12 cellular contexts compared by ENCODE assay signal in the genomic region with DNA sequence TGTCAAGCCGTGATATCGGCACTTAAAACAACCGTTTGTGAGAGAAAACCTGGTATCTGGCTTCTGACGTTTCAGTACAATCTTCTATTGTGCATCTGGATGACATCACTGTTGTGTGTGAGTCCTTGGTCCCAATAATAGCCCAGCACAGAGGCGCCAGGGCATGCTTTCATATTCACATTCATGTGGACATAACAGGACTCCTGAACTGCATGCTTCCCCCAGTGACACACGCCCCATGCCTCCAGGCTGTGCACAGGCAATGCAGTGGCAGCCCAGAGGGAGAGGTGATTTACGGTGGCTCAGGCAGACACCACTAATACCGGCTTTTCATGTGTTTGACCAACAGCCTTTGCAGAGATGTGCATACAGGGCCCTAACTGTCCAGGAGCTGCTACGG. TPM values are rescaled to one million over a fixed set of nuclear protein-coding genes. Genes with fewer than 3 reads are reported as not detected.
A peak's percentile ranks its signal among the peaks of the same experiment; 100 is the strongest.
DNase-seq lines count a peak whose midpoint lies in the region; ATAC-seq and TF ChIP-seq lines count a peak whose summit lies in the region.
"Had no signal": no experiment of that assay in that cellular context is flagged by ENCODE, and none has a peak within 500 bp of the region (broad histone marks: within the 10 kb centered on the region; RNA-seq: fewer than 3 reads in every experiment).

No MANE protein-coding gene starts in this region.

- H3K27me3 Mint-ChIP-seq in glutamatergic neuron (ENCODE audit: unreplicated experiment) = peaks cover 3% of the 10 kb centered on the region

- CTCF ChIA-PET in GM10248 (lab: Yijun Ruan, JAX) = no interaction called here

- no peaks in the 10 kb centered on the region for H3K36me3 Mint-ChIP-seq in glutamatergic neuron (ENCODE audit: unreplicated experiment)

- H3K27ac ChIP-seq in heart left ventricle (no peak overlapping the region), vagina (peak overlapping the region; percentile 73)
- H3K27ac ChIP-seq: left lung had no signal

- WGBS in heart left ventricle, 4 donors = 33 to 42% (median 38%) methylated on average over 8 to 9 of the region's 9 CpGs

- H3K4me3 Mint-ChIP-seq in glutamatergic neuron (ENCODE audit: unreplicated experiment) = no peak overlapping the region
- H3K4me3 Mint-ChIP-seq: B cell had no signal

- POLR2A ChIA-PET in GM10248 (lab: Yijun Ruan, JAX) = no interaction called here

- no peak overlapping the region for H3K27ac Mint-ChIP-seq in glutamatergic neuron (ENCODE audit: unreplicated experiment)
- H3K27ac Mint-ChIP-seq: B cell had no signal

- H3K27me3 ChIP-seq in heart left ventricle = no peaks in the 10 kb centered on the region
- H3K27me3 ChIP-seq in vagina = no peaks in the 10 kb centered on the region
- H3K27me3 ChIP-seq: left lung had no signal

- no peaks in the 10 kb centered on the region for H3K4me1 Mint-ChIP-seq in glutamatergic neuron (ENCODE audit: low read depth, unreplicated experiment)
- H3K4me1 Mint-ChIP-seq: B cell had no signal

- H3K4me1 ChIP-seq in heart left ventricle (peaks cover 0 to 13% (median 4%) of the 10 kb centered on the region in 12 donors), vagina (no peaks in the 10 kb centered on the region)
- H3K4me1 ChIP-seq: left lung had no signal

- H3K9me3 Mint-ChIP-seq in glutamatergic neuron (ENCODE audit: unreplicated experiment) = peaks cover 2% of the 10 kb centered on the region

- H3K36me3 ChIP-seq in heart left ventricle = no peaks in the 10 kb centered on the region
- no peaks in the 10 kb centered on the region for H3K36me3 ChIP-seq in vagina
- H3K36me3 ChIP-seq: left lung had no signal

- ATAC-seq in heart left ventricle (peak; percentile 47 to 79 (median 66)), Right ventricle myocardium superior (ENCODE audit: poor library complexity) (no peak), HG02623 (IDR thresholded peaks at IDR 0.05; ENCODE audit: unreplicated experiment) (no peak), GM21619 (IDR thresholded peaks at IDR 0.05; ENCODE audit: unreplicated experiment) (no peak)
- ATAC-seq: left lung had no signal

- DNase-seq in heart left ventricle = peak in 2 of 5 donors; percentile 17 to 36
- no peak for DNase-seq in Right ventricle myocardium superior
- peak; percentile 60 for DNase-seq in NCI-H748 (lab: John Stamatoyannopoulos, UW; ENCODE audit: unreplicated experiment)
- peak; percentile 22 for DNase-seq in glutamatergic neuron
- no peak for DNase-seq in vagina (ENCODE audit: extremely low spot score in 2 of 2)
- DNase-seq in GM10248 (ENCODE audit: extremely low spot score) = no peak
- DNase-seq: dermis blood vessel endothelial cell, left lung, occipital lobe had no signal

- no peaks in the 10 kb centered on the region for H3K9me3 ChIP-seq in heart left ventricle
- H3K9me3 ChIP-seq in vagina = no peaks in the 10 kb centered on the region
- H3K9me3 ChIP-seq: left lung had no signal

- H3K4me3 ChIP-seq in heart left ventricle (no peak overlapping the region), vagina (peak overlapping the region in 1 of 2 donors; percentile 16)
- H3K4me3 ChIP-seq: left lung had no signal

- intact Hi-C loops in heart left ventricle (cut with DNase I) (no loop called here), Right ventricle myocardium superior (cut with DNase I) (no loop called here), vagina (cut with DNase I) (no loop called here)

- no peak for TF ChIP-seq CTCF in heart left ventricle (IDR thresholded peaks at IDR 0.05)
- no peak for TF ChIP-seq CTCF in glutamatergic neuron (IDR thresholded peaks at IDR 0.05; ENCODE audit: partially characterized antibody, unreplicated experiment)
- TF ChIP-seq CTCF in vagina (IDR thresholded peaks at IDR 0.05) = no peak
- no peak for TF ChIP-seq CTCF in GM10248 (IDR thresholded peaks at IDR 0.05; ENCODE audit: control extremely low read depth, extremely low read depth, low read depth, missing control alignments)

- TF ChIP-seq POLR2A in heart left ventricle (IDR thresholded peaks at IDR 0.05) (no peak), vagina (IDR thresholded peaks at IDR 0.05) (no peak)

RNA-seq across cellular contexts. Expression of gene MRPL57, which starts 58.1 kb away (rescaled TPM):
- total RNA-seq in heart left ventricle (10 to 100 TPM; 19.0 to 51.6 (median 22.5) TPM), Right ventricle myocardium superior (20.2 TPM), glutamatergic neuron (ENCODE audit: unreplicated experiment) (11.8 TPM), vagina (31.9 TPM)
- 10 to 100 TPM; 22.8 to 45.9 TPM for polyA plus RNA-seq in heart left ventricle

RNA-seq across cellular contexts. Expression of gene SKA3, which starts 58.2 kb away (rescaled TPM):
- 1 to 10 TPM in 1 of 9 donors, under 1 TPM in 5, not detected in 3; 0.33 to 4.5 (median 0.59) TPM for total RNA-seq in heart left ventricle
- under 1 TPM in 1 of 2 donors, not detected in 1; 0.32 TPM for polyA plus RNA-seq in heart left ventricle
- total RNA-seq in Right ventricle myocardium superior = 0.32 TPM
- total RNA-seq in glutamatergic neuron (ENCODE audit: unreplicated experiment) = 4.6 TPM
- total RNA-seq in vagina = 5.4 TPM

Comparison
In these comparisons a context has a peak if more than half of its experiments do, and no peak if none do; other contexts are left out.
1. ATAC-seq: peak in heart left ventricle (4 of 4); none in Right ventricle myocardium superior (single experiment), HG02623 (single experiment) and GM21619 (single experiment).
2. DNase-seq: peak in NCI-H748 (single experiment) and glutamatergic neuron (single experiment); none in Right ventricle myocardium superior (single experiment), vagina (0 of 2) and GM10248 (single experiment).